11 cellular contexts compared by ENCODE assay signal in the genomic region with DNA sequence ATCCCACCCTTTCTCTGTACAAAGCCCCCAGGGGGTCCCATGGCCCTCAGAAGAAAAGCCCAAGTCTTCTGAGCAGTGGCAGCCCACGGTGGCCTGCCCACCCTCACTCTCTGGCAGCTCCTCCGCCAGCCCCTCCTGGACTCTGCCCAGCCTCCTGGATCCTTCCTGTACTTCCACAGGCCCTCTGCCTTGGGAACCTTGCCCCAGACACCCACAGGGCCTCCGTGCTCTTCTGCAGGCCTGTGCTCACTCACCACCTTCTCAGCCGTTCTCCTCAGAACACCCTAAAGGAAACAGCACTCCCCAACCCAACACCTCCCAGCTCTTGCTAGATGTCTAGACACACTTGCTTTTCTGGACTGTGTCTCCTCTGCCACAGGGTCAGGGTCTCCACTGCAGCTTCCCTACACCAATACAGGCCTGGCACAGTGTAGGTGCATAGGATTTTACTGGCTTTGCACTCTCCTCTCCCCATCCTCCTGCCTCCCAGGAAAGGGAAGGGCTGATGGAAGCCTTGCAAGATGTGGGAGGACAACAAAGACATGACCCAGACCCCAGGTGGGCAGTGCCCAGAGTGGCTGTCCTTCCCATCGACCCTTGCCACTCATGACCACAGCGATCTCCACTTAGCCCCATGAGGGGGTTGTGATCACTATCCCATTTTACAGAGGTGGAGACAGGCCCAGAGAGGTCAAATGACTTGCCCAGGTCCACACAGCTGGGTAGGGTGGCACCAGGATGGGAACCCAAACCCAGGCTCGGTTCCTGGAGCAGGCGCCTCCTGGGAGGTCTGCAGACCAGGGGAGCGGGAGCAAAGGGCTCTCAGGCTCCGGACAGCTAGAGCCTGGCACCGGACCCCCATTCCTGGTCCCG. TPM values are rescaled to one million over a fixed set of nuclear protein-coding genes. Genes with fewer than 3 reads are reported as not detected.
A peak's percentile ranks its signal among the peaks of the same experiment; 100 is the strongest.
DNase-seq lines count a peak whose midpoint lies in the region; ATAC-seq and TF ChIP-seq lines count a peak whose summit lies in the region.
"Had no signal": no experiment of that assay in that cellular context is flagged by ENCODE, and none has a peak within 500 bp of the region (broad histone marks: within the 10 kb centered on the region; RNA-seq: fewer than 3 reads in every experiment).

No MANE protein-coding gene starts in this region.

- peaks cover 41% of the 10 kb centered on the region for H3K27me3 Mint-ChIP-seq in CD8-positive, alpha-beta T cell (ENCODE audit: low read depth)
- peaks cover 52% of the 10 kb centered on the region for H3K27me3 Mint-ChIP-seq in activated B cell treated with CpG ODN at 0.5 μM for 24 hours

- intact Hi-C loops in CD8-positive, alpha-beta T cell (cut with DNase I, micrococcal nuclease): no loop called here
- intact Hi-C loops in activated B cell treated with CpG ODN at 0.5 μM for 24 hours (cut with micrococcal nuclease): no loop called here
- intact Hi-C loops in left ventricle myocardium inferior (cut with micrococcal nuclease): no loop called here

- H3K4me1 ChIP-seq in CD8-positive, alpha-beta T cell (ENCODE audit: insufficient read depth, low read length): peaks cover 33% of the 10 kb centered on the region
- H3K4me1 ChIP-seq in left ventricle myocardium inferior: peaks cover 57% of the 10 kb centered on the region

- ATAC-seq in CD8-positive, alpha-beta T cell: no peak
- ATAC-seq in activated B cell treated with CpG ODN at 0.5 μM for 24 hours (ENCODE audit: low read depth): no peak
- ATAC-seq in HG02798 (IDR thresholded peaks at IDR 0.05; ENCODE audit: poor library complexity, unreplicated experiment): no peak

- no peak overlapping the region for H3K27ac Mint-ChIP-seq in CD8-positive, alpha-beta T cell
- no peak overlapping the region for H3K27ac Mint-ChIP-seq in activated B cell treated with CpG ODN at 0.5 μM for 24 hours
- H3K27ac Mint-ChIP-seq: activated CD4-positive, alpha-beta memory T cell treated with anti-CD3 and anti-CD28 coated beads for 36 hours had no signal

- H3K4me1 Mint-ChIP-seq in CD8-positive, alpha-beta T cell (ENCODE audit: low read depth): peaks cover 28% of the 10 kb centered on the region
- peaks cover 31% of the 10 kb centered on the region for H3K4me1 Mint-ChIP-seq in activated B cell treated with CpG ODN at 0.5 μM for 24 hours

- H3K4me3 ChIP-seq in CD8-positive, alpha-beta T cell (ENCODE audit: low read depth, low read length): no peak overlapping the region
- peak overlapping the region; percentile 81 for H3K4me3 ChIP-seq in left ventricle myocardium inferior
- peak overlapping the region; percentile 58 for H3K4me3 ChIP-seq in retinal pigment epithelial cell (ENCODE audit: low read length)

- DNase-seq in CD8-positive, alpha-beta T cell: no peak
- DNase-seq in activated B cell treated with CpG ODN at 0.5 μM for 24 hours (no peak), left ventricle myocardium inferior (no peak), retinal pigment epithelial cell (ENCODE audit: low read depth) (no peak), NCI-H748 treated with DMSO at 0.1 percent for 48 hours (lab: John Stamatoyannopoulos, UW) (no peak), HT-29 (ENCODE audit: low spot score) (no peak), NCI-H1048 (lab: John Stamatoyannopoulos, UW) (no peak)
- DNase-seq: activated CD4-positive, alpha-beta memory T cell treated with anti-CD3 and anti-CD28 coated beads for 36 hours; NCI-H526 had no signal

- no peaks in the 10 kb centered on the region for H3K9me3 ChIP-seq in CD8-positive, alpha-beta T cell (ENCODE audit: low read length)
- no peaks in the 10 kb centered on the region for H3K9me3 ChIP-seq in left ventricle myocardium inferior (replicated peaks)
- H3K9me3 ChIP-seq: neutrophil had no signal

- peaks cover 34% of the 10 kb centered on the region for H3K27me3 ChIP-seq in CD8-positive, alpha-beta T cell (ENCODE audit: insufficient read depth, low read length)
- H3K27me3 ChIP-seq in left ventricle myocardium inferior (ENCODE audit: low read depth): peaks cover 44% of the 10 kb centered on the region

- H3K4me3 Mint-ChIP-seq in CD8-positive, alpha-beta T cell: peak overlapping the region; percentile 49
- peak overlapping the region; percentile 32 for H3K4me3 Mint-ChIP-seq in activated B cell treated with CpG ODN at 0.5 μM for 24 hours

- H3K36me3 ChIP-seq in CD8-positive, alpha-beta T cell (ENCODE audit: insufficient read depth, low read length): no peaks in the 10 kb centered on the region
- no peaks in the 10 kb centered on the region for H3K36me3 ChIP-seq in left ventricle myocardium inferior

- CTCF ChIA-PET in CD8-positive, alpha-beta T cell (lab: Charles Lee): interaction anchor here (0.6 to 4.4 kb wide), 6 partner anchors 8 to 67 kb away, joined by 3 to 16 read pairs (median 3); no protein-coding TSS in a partner anchor
- CTCF ChIA-PET in activated B cell treated with CpG ODN at 0.5 μM for 24 hours (lab: Charles Lee): no interaction called here

- H3K9me3 Mint-ChIP-seq in CD8-positive, alpha-beta T cell: no peaks in the 10 kb centered on the region
- no peaks in the 10 kb centered on the region for H3K9me3 Mint-ChIP-seq in activated B cell treated with CpG ODN at 0.5 μM for 24 hours
- H3K9me3 Mint-ChIP-seq: activated CD4-positive, alpha-beta memory T cell treated with anti-CD3 and anti-CD28 coated beads for 36 hours had no signal

- H3K36me3 Mint-ChIP-seq in CD8-positive, alpha-beta T cell: peaks cover 2% of the 10 kb centered on the region
- no peaks in the 10 kb centered on the region for H3K36me3 Mint-ChIP-seq in activated B cell treated with CpG ODN at 0.5 μM for 24 hours (ENCODE audit: low read depth)
- H3K36me3 Mint-ChIP-seq: activated CD4-positive, alpha-beta memory T cell treated with anti-CD3 and anti-CD28 coated beads for 36 hours had no signal

- POLR2A ChIA-PET in CD8-positive, alpha-beta T cell (lab: Charles Lee): interaction anchor here (0.6 kb wide), 1 partner anchor 266 kb away, joined by 3 read pairs; no protein-coding TSS in a partner anchor
- POLR2A ChIA-PET in activated B cell treated with CpG ODN at 0.5 μM for 24 hours (lab: Charles Lee): no interaction called here

- TF ChIP-seq CTCF in CD8-positive, alpha-beta T cell (IDR thresholded peaks at IDR 0.05): no peak
- TF ChIP-seq CTCF in activated B cell treated with CpG ODN at 0.5 μM for 24 hours (IDR thresholded peaks at IDR 0.05): no peak
- no peak for TF ChIP-seq CTCF in left ventricle myocardium inferior (IDR thresholded peaks at IDR 0.05; ENCODE audit: borderline replicate concordance)
- TF ChIP-seq CTCF in retinal pigment epithelial cell (conservative IDR thresholded peaks at IDR 0.05; ENCODE audit: low read depth, low read length): no peak

- no peak overlapping the region for H3K27ac ChIP-seq in CD8-positive, alpha-beta T cell (ENCODE audit: low read depth, low read length)
- H3K27ac ChIP-seq in left ventricle myocardium inferior (replicated peaks): peak overlapping the region; percentile 90
- H3K27ac ChIP-seq: neutrophil had no signal

RNA-seq across cellular contexts. Expression of gene SCARF2, which starts 2.0 kb away (rescaled TPM):
- 1 to 10 TPM; 2.6 to 2.7 TPM for total RNA-seq in CD8-positive, alpha-beta T cell
- total RNA-seq in activated B cell treated with CpG ODN at 0.5 μM for 24 hours (0.12 and 0.18 TPM in 2 replicates), left ventricle myocardium inferior (3.1 TPM)
- total RNA-seq in HT-29 (2014; rRNA removed; shearing (Covaris generic)): 0.18 and 0.39 TPM in 2 replicates

RNA-seq across cellular contexts. Expression of gene ZNF74, which starts 41.7 kb away (rescaled TPM):
- 1 to 10 TPM; 1.9 to 2.1 TPM for total RNA-seq in CD8-positive, alpha-beta T cell
- 4.3 and 4.9 TPM in 2 replicates for total RNA-seq in activated B cell treated with CpG ODN at 0.5 μM for 24 hours
- total RNA-seq in left ventricle myocardium inferior: 5.0 TPM
- total RNA-seq in HT-29 (2014; rRNA removed; shearing (Covaris generic)): 18.6 and 22.2 TPM in 2 replicates

RNA-seq across cellular contexts. Expression of gene KLHL22, which starts 59.9 kb away (rescaled TPM):
- total RNA-seq in CD8-positive, alpha-beta T cell: 10 to 100 TPM; 24.6 to 27.3 TPM
- total RNA-seq in activated B cell treated with CpG ODN at 0.5 μM for 24 hours: 22.4 and 26.1 TPM in 2 replicates
- 16.1 TPM for total RNA-seq in left ventricle myocardium inferior
- 12.8 and 15.7 TPM in 2 replicates for total RNA-seq in HT-29 (2014; rRNA removed; shearing (Covaris generic))
